ENCODE assay signal across 23 cellular contexts in the genomic region with DNA sequence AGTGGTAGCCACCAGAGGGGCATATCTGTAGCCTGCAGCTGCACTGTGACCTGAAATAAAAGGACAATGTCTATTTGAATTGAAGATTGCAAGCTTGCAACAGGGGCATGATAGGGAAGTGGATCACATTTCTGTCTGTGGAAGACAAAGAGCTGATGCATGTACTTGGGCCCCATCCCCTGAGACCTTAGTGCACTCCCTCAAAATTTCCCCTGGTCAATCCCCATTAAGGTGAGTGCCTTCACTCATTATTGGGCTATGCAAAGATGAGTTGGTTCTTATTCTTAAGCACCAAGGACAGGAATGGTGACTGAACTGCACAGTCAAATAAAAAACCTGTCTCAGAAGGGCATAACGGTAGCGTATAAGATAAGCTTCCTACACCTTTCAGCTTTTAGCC.
DNase-seq lines count a peak whose midpoint lies in the region; ATAC-seq and TF ChIP-seq lines count a peak whose summit lies in the region.
"Had no signal": no experiment of that assay in that cellular context is flagged by ENCODE, and none has a peak within 500 bp of the region (broad histone marks: within the 10 kb centered on the region; RNA-seq: fewer than 3 reads in every experiment).

No MANE protein-coding gene starts in this region.

- peaks cover 4 to 9% of the 10 kb centered on the region in 2 donors for H3K27me3 Mint-ChIP-seq in stimulated activated naive B cell treated with anti-CD40 and anti-IgM and Interleukin-4, amounts not matched to agents 10 μg/mL and 1 μg/mL and 100 μg/mL, for 72 hours
- H3K27me3 Mint-ChIP-seq: CD4-positive, CD25-positive, alpha-beta regulatory T cell had no signal

- DNase-seq in IMR-90, result no peak
- no peak for DNase-seq in mesenchymal stem cell
- DNase-seq in stimulated activated naive B cell treated with anti-CD40 and anti-IgM and Interleukin-4, amounts not matched to agents 10 μg/mL and 1 μg/mL and 100 μg/mL, for 72 hours, result no peak
- DNase-seq in H4 (ENCODE audit: low spot score), result no peak
- no peak for DNase-seq in activated naive CD4-positive, alpha-beta T cell treated with Interleukin-2 at 50 U/mL for 16 hours
- DNase-seq: 8988T; ACHN; BE2C; C1 segment of cervical spinal cord; CD4-positive, alpha-beta memory T cell; CD4-positive, CD25-positive, alpha-beta regulatory T cell; CD8-positive, alpha-beta memory T cell; COR-L47; DMS 273 treated with DMSO at 0.1 percent for 48 hours; DMS153; DMS53; DMS79; DND-41; EL; GDM1 had no signal

- peak overlapping the region in 1 of 2 experiments; percentile 7 for H2BK12ac ChIP-seq in mesenchymal stem cell (ENCODE audit: low read length in 2 of 2)

- H2AK9ac ChIP-seq in IMR-90 (replicated peaks; ENCODE audit: low read depth, low read length, poor library complexity), result no peak overlapping the region

- H2BK15ac ChIP-seq in IMR-90 (ENCODE audit: low read depth, low read length) (peak overlapping the region; percentile 80; the same call in 2 of the 3 replicates), mesenchymal stem cell (ENCODE audit: low read depth, poor library complexity, severe bottlenecking) (no peak overlapping the region)

- no peak overlapping the region for H3K27ac Mint-ChIP-seq in stimulated activated naive B cell treated with anti-CD40 and anti-IgM and Interleukin-4, amounts not matched to agents 10 μg/mL and 1 μg/mL and 100 μg/mL, for 72 hours
- H3K27ac Mint-ChIP-seq: CD14-positive monocyte; CD4-positive, alpha-beta memory T cell; CD4-positive, CD25-positive, alpha-beta regulatory T cell; CD8-positive, alpha-beta memory T cell had no signal

- H3K9me1 ChIP-seq in IMR-90 (ENCODE audit: insufficient read depth, low read length), result peaks cover 10% of the 10 kb centered on the region

- H2BK5ac ChIP-seq in IMR-90 (ENCODE audit: low read depth, low read length, poor library complexity, severe bottlenecking) (no peak overlapping the region), mesenchymal stem cell (ENCODE audit: low read depth, low read length, poor library complexity, severe bottlenecking) (no peak overlapping the region)

- ATAC-seq in IMR-90 (ENCODE audit: low read depth) (no peak), HG03460 (IDR thresholded peaks at IDR 0.05; ENCODE audit: unreplicated experiment) (no peak)
- ATAC-seq in stimulated activated naive B cell treated with anti-CD40 and anti-IgM and Interleukin-4, amounts not matched to agents 10 μg/mL and 1 μg/mL and 100 μg/mL, for 72 hours (replicated peaks), result peak; percentile 46 to 77

- CTCF ChIA-PET in IMR-90 (lab: Yijun Ruan, JAX), result interaction anchor here (0.8 kb wide), 1 partner anchor 11 kb away, joined by 5 read pairs; no protein-coding TSS in a partner anchor

- H3K23ac ChIP-seq in IMR-90 (ENCODE audit: low read depth, low read length), result no peak overlapping the region
- H3K23ac ChIP-seq in mesenchymal stem cell (ENCODE audit: low read length in 2 of 2), result no peak overlapping the region

- POLR2A ChIA-PET in IMR-90 (lab: Charles Lee; ENCODE audit: unreplicated experiment), result no interaction called here

- H4K20me1 ChIP-seq in IMR-90 (ENCODE audit: insufficient read depth, low read length), result no peaks in the 10 kb centered on the region
- H4K20me1 ChIP-seq: BLaER1 had no signal

- H3K56ac ChIP-seq in IMR-90 (ENCODE audit: extremely low read depth, insufficient read depth, low read length), result no peak overlapping the region

- H3K9ac ChIP-seq in IMR-90 (ENCODE audit: low read depth, low read length), result no peak overlapping the region
- no peak overlapping the region for H3K9ac ChIP-seq in mesenchymal stem cell (ENCODE audit: low read length)
- H3K9ac ChIP-seq: BLaER1 had no signal

- H3K4ac ChIP-seq in IMR-90 (ENCODE audit: low read depth, low read length), result peak overlapping the region; percentile 83
- peak overlapping the region in 1 of 2 experiments; percentile 12 for H3K4ac ChIP-seq in mesenchymal stem cell (ENCODE audit: low read depth in 1 of 2, low read length in 2 of 2)

- H3K27me3 ChIP-seq in IMR-90 (ENCODE audit: control insufficient read depth, insufficient read depth, low read length) (no peaks in the 10 kb centered on the region), mesenchymal stem cell (ENCODE audit: control insufficient read depth in 1 of 2, insufficient read depth in 1 of 2, low read length in 2 of 2) (no peaks in the 10 kb centered on the region)
- H3K27me3 ChIP-seq: BE2C, BLaER1 had no signal

- dilution Hi-C loops in IMR-90 (cut with HindIII; ENCODE audit: low sequenced_read_pairs, unreplicated experiment), result no loop called here

- TF ChIP-seq RAD21 in IMR-90 (IDR thresholded peaks at IDR 0.05; ENCODE audit: low read length), result no peak

- H4K8ac ChIP-seq in IMR-90 (ENCODE audit: low read depth in 2 of 2, low read length in 2 of 2), result peak overlapping the region in 1 of 2 experiments; percentile 14; a peak in 1 of 4 replicates
- no peak overlapping the region for H4K8ac ChIP-seq in mesenchymal stem cell (ENCODE audit: low read length)

- H3K4me3 Mint-ChIP-seq in stimulated activated naive B cell treated with anti-CD40 and anti-IgM and Interleukin-4, amounts not matched to agents 10 μg/mL and 1 μg/mL and 100 μg/mL, for 72 hours, result no peak overlapping the region
- H3K4me3 Mint-ChIP-seq: CD14-positive monocyte; CD4-positive, alpha-beta memory T cell; CD4-positive, CD25-positive, alpha-beta regulatory T cell; CD8-positive, alpha-beta memory T cell had no signal

- intact Hi-C loops in IMR-90 (cut with micrococcal nuclease), result no loop called here

- no TSS peak for BruUV-seq in IMR-90 (replicated peaks; lab: Mats Ljungman, UMichigan)

- no peaks in the 10 kb centered on the region; the same call in 1 of the 2 replicates for H3K9me3 ChIP-seq in IMR-90 (ENCODE audit: control insufficient read depth, insufficient read depth, low read length)
- H3K9me3 ChIP-seq in mesenchymal stem cell (ENCODE audit: control insufficient read depth, low read length), result peaks cover 6% of the 10 kb centered on the region
- H3K9me3 ChIP-seq: BE2C, BLaER1 had no signal

- H3K4me2 ChIP-seq in IMR-90 (ENCODE audit: low read depth, low read length) (no peak overlapping the region), mesenchymal stem cell (ENCODE audit: low read length, poor library complexity, severe bottlenecking) (no peak overlapping the region)
- H3K4me2 ChIP-seq: BLaER1 had no signal

- H3K14ac ChIP-seq in IMR-90 (replicated peaks; ENCODE audit: low read depth, low read length), result peak overlapping the region; percentile 37; the same call in 1 of the 2 replicates
- no peak overlapping the region for H3K14ac ChIP-seq in mesenchymal stem cell (ENCODE audit: low read length in 2 of 2)

- TF ChIP-seq CTCF in IMR-90 (conservative IDR thresholded peaks at IDR 0.05; ENCODE audit: low read depth, low read length), result no peak

- H4K91ac ChIP-seq in IMR-90 (ENCODE audit: insufficient read depth, low read depth, low read length), result peak overlapping the region; percentile 61
- H4K91ac ChIP-seq in mesenchymal stem cell (ENCODE audit: low read length), result no peak overlapping the region

- H2BK120ac ChIP-seq in IMR-90 (ENCODE audit: low read depth, low read length) (peak overlapping the region; percentile 85), mesenchymal stem cell (ENCODE audit: low read depth, low read length) (no peak overlapping the region)

- H2BK20ac ChIP-seq in IMR-90 (ENCODE audit: low read depth, low read length), result peak overlapping the region; percentile 69

- in situ Hi-C loops in IMR-90 (cut with MboI; ENCODE audit: low sequenced_read_pairs), result no loop called here

- H3K4me1 Mint-ChIP-seq in stimulated activated naive B cell treated with anti-CD40 and anti-IgM and Interleukin-4, amounts not matched to agents 10 μg/mL and 1 μg/mL and 100 μg/mL, for 72 hours, result peaks cover 0 to 6% of the 10 kb centered on the region in 2 donors
- H3K4me1 Mint-ChIP-seq: CD14-positive monocyte; CD4-positive, alpha-beta memory T cell; CD4-positive, CD25-positive, alpha-beta regulatory T cell; CD8-positive, alpha-beta memory T cell had no signal

- peak overlapping the region; percentile 1; the same call in 1 of the 2 replicates for H2AK5ac ChIP-seq in IMR-90 (ENCODE audit: low read depth, low read length)
- H2AK5ac ChIP-seq in mesenchymal stem cell (ENCODE audit: low read length, severe bottlenecking), result peak overlapping the region; percentile 3

- H3K27ac ChIP-seq in IMR-90 (ENCODE audit: insufficient read depth, low read length), result no peak overlapping the region
- H3K27ac ChIP-seq in mesenchymal stem cell (ENCODE audit: low read length, poor library complexity, severe bottlenecking), result no peak overlapping the region
- H3K27ac ChIP-seq: BLaER1 had no signal

- no peak overlapping the region for H3K4me3 ChIP-seq in IMR-90 (ENCODE audit: insufficient read depth, low read depth, low read length)
- H3K4me3 ChIP-seq in mesenchymal stem cell (ENCODE audit: insufficient read depth in 1 of 2, low read depth in 1 of 2, low read length in 2 of 2), result no peak overlapping the region
- H3K4me3 ChIP-seq: BLaER1 had no signal

- WGBS in IMR-90 (ENCODE audit: extremely low coverage in 2 of 2, insufficient read length in 1 of 2), 2 experiments, result no CpG with 5 or more reads among the region's 2 CpGs
- WGBS in mesenchymal stem cell, result 98% methylated on average over 2 of the region's 2 CpGs

- H3K4me1 ChIP-seq in IMR-90 (ENCODE audit: control insufficient read depth, insufficient read depth, low read length), result peaks cover 10% of the 10 kb centered on the region
- peaks cover 1% of the 10 kb centered on the region for H3K4me1 ChIP-seq in mesenchymal stem cell (ENCODE audit: control insufficient read depth, insufficient read depth, low read depth, low read length)
- H3K4me1 ChIP-seq: BE2C, BLaER1 had no signal

- no peak overlapping the region for H2AFZ ChIP-seq in IMR-90 (replicated peaks; ENCODE audit: low read length, poor library complexity)
- no peak overlapping the region for H2AFZ ChIP-seq in mesenchymal stem cell (ENCODE audit: low read depth, low read length)

- H3K36me3 ChIP-seq in IMR-90 (ENCODE audit: control insufficient read depth, insufficient read depth, low read length) (no peaks in the 10 kb centered on the region), mesenchymal stem cell (ENCODE audit: control insufficient read depth in 1 of 2, insufficient read depth in 2 of 2, low read depth in 1 of 2, low read length in 2 of 2) (no peaks in the 10 kb centered on the region)
- H3K36me3 ChIP-seq: BE2C, BLaER1 had no signal

- H3K18ac ChIP-seq in IMR-90 (ENCODE audit: low read depth, low read length) (peak overlapping the region; percentile 40), mesenchymal stem cell (ENCODE audit: low read depth in 1 of 2, low read length in 2 of 2) (peak overlapping the region in 1 of 2 experiments; percentile 21)

- H3K9me3 Mint-ChIP-seq in stimulated activated naive B cell treated with anti-CD40 and anti-IgM and Interleukin-4, amounts not matched to agents 10 μg/mL and 1 μg/mL and 100 μg/mL, for 72 hours, result peaks cover 0 to 3% of the 10 kb centered on the region in 2 donors

- H3K79me1 ChIP-seq in IMR-90 (ENCODE audit: low read depth in 1 of 2, low read length in 2 of 2), result 0 out of 4 replicates have a peak, but pooled peaks cover 0 to 5% of the 10 kb centered on the region in 2 experiments
- no peaks in the 10 kb centered on the region for H3K79me1 ChIP-seq in mesenchymal stem cell (replicated peaks; ENCODE audit: low read length, poor library complexity, severe bottlenecking)

- H4K5ac ChIP-seq in IMR-90 (ENCODE audit: low read depth, low read length), result peak overlapping the region; percentile 60; the same call in 1 of the 2 replicates

- TF ChIP-seq POLR2A in IMR-90 (IDR thresholded peaks at IDR 0.05; ENCODE audit: low read depth, low read length), result no peak

- H3K36me3 Mint-ChIP-seq in stimulated activated naive B cell treated with anti-CD40 and anti-IgM and Interleukin-4, amounts not matched to agents 10 μg/mL and 1 μg/mL and 100 μg/mL, for 72 hours, result no peaks in the 10 kb centered on the region
- H3K36me3 Mint-ChIP-seq: CD14-positive monocyte; CD4-positive, alpha-beta memory T cell; CD4-positive, CD25-positive, alpha-beta regulatory T cell; CD8-positive, alpha-beta memory T cell had no signal

Comparison
In these comparisons a context has a peak if more than half of its experiments do, and no peak if none do; other contexts are left out.
1. ATAC-seq: peak in stimulated activated naive B cell treated with anti-CD40 and anti-IgM and Interleukin-4, amounts not matched to agents 10 μg/mL and 1 μg/mL and 100 μg/mL, for 72 hours (2 of 2); none in IMR-90 (single experiment) and HG03460 (single experiment).